Comparison of ENCODE assay signal across 11 cellular contexts in the genomic region with DNA sequence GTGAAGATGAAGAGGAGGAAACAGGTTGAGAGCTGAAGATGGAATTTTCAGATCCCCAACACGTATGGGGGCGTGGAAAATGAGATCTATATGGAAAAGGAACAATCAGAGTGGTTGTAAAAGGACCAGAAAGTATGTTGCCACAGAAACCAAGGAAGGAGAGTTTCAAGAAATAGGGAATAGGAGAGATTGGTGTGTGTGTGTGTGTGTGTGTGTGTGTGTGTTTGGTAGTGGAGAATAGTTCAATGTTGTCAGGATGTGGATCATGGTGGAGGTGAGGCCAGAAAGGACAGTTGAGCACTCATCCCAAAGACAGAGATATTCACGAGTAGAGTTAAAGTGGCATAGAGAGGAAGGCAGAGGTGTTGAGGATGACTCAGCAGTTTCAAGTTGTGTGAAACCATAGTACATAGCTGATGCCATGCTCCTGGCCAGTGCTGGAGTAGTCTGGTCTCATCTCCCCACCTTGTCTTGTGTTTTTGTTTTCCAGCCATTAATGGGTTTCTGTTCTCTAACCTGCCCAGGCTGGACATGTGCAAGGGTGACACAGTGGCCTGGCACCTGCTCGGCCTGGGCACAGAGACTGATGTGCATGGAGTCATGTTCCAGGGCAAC. TPM values are rescaled to one million over a fixed set of nuclear protein-coding genes. Genes with fewer than 3 reads are reported as not detected.
DNase-seq lines count a peak whose midpoint lies in the region; ATAC-seq and TF ChIP-seq lines count a peak whose summit lies in the region.
"Had no signal": no experiment of that assay in that cellular context is flagged by ENCODE, and none has a peak within 500 bp of the region (broad histone marks: within the 10 kb centered on the region; RNA-seq: fewer than 3 reads in every experiment).

No MANE protein-coding gene starts in this region.

- ATAC-seq in GM18508 (IDR thresholded peaks at IDR 0.05; ENCODE audit: insufficient read depth, unreplicated experiment) (peak; percentile 72), GM19467 (IDR thresholded peaks at IDR 0.05; ENCODE audit: unreplicated experiment) (peak; percentile 65), HG03108 (IDR thresholded peaks at IDR 0.05; ENCODE audit: unreplicated experiment) (peak; percentile 72), upper lobe of right lung (no peak), gastrocnemius medialis (no peak)
- ATAC-seq: left ventricle myocardium superior had no signal

- intact Hi-C loops in upper lobe of right lung (cut with DNase I) (no loop called here), gastrocnemius medialis (cut with DNase I; ENCODE audit: low total_unique reads) (loop anchor here (5.0 kb wide), 1 partner anchor 527 kb away; no protein-coding TSS in a partner anchor)

- no peak overlapping the region for H2BK12ac ChIP-seq in neuronal stem cell (ENCODE audit: low read length)

- no peaks in the 10 kb centered on the region for H3K79me1 ChIP-seq in neuronal stem cell (ENCODE audit: low read depth, low read length)

- no CpG with 5 or more reads among the region's 4 CpGs for WGBS in neuronal stem cell (ENCODE audit: extremely low coverage in 2 of 2, insufficient read length in 2 of 2, insufficient replicate concordance in 1 of 2), 2 donors

- H2AK5ac ChIP-seq in neuronal stem cell (ENCODE audit: low read depth, low read length): no peak overlapping the region

- in situ Hi-C loops in gastrocnemius medialis (cut with MboI; ENCODE audit: low sequenced_read_pairs in 4 of 4): no loop called here

- H2AFZ ChIP-seq in neuronal stem cell (ENCODE audit: low read length): no peak overlapping the region
- H2AFZ ChIP-seq: parathyroid adenoma had no signal

- H3K27me3 ChIP-seq in neuronal stem cell (ENCODE audit: control insufficient read depth in 3 of 3, insufficient read depth in 3 of 3, low read depth in 1 of 3, low read length in 3 of 3) (no peaks in the 10 kb centered on the region), upper lobe of right lung (no peaks in the 10 kb centered on the region), gastrocnemius medialis (no peaks in the 10 kb centered on the region)

- no peak overlapping the region for H3K4ac ChIP-seq in neuronal stem cell (ENCODE audit: low read length)

- H2BK5ac ChIP-seq in neuronal stem cell (ENCODE audit: low read length): no peak overlapping the region

- H2BK15ac ChIP-seq in neuronal stem cell (ENCODE audit: low read length): no peak overlapping the region

- DNase-seq in epithelial cell of esophagus (ENCODE audit: low read depth): peak; percentile 1
- no peak for DNase-seq in NCI-H1105 treated with DMSO at 0.1 percent for 48 hours (lab: John Stamatoyannopoulos, UW)
- no peak for DNase-seq in neuronal stem cell (ENCODE audit: low spot score)
- DNase-seq in upper lobe of right lung: no peak
- DNase-seq in gastrocnemius medialis: no peak
- DNase-seq: HFFc6, left ventricle myocardium superior had no signal

- H3K27ac ChIP-seq in neuronal stem cell (replicated peaks; ENCODE audit: low read length) (no peak overlapping the region), upper lobe of right lung (no peak overlapping the region), gastrocnemius medialis (no peak overlapping the region)
- H3K27ac ChIP-seq: parathyroid adenoma had no signal

- no peak overlapping the region for H3K14ac ChIP-seq in neuronal stem cell (ENCODE audit: low read length)

- no peak overlapping the region for H4K91ac ChIP-seq in neuronal stem cell (ENCODE audit: low read depth, low read length, poor library complexity)

- no peak overlapping the region for H3K9ac ChIP-seq in neuronal stem cell (ENCODE audit: low read depth, low read length, poor library complexity)
- H3K9ac ChIP-seq: parathyroid adenoma had no signal

- H3K4me2 ChIP-seq in neuronal stem cell (ENCODE audit: insufficient read depth, low read length, poor library complexity, severe bottlenecking): no peak overlapping the region

- H3K23ac ChIP-seq in neuronal stem cell (ENCODE audit: low read depth, low read length, poor library complexity): no peak overlapping the region

- H3K18ac ChIP-seq in neuronal stem cell (ENCODE audit: low read length): no peak overlapping the region

- H2BK120ac ChIP-seq in neuronal stem cell (ENCODE audit: low read depth, low read length): no peak overlapping the region

- no peaks in the 10 kb centered on the region for H3K9me3 ChIP-seq in neuronal stem cell (replicated peaks in 1 of 2; ENCODE audit: control insufficient read depth in 2 of 2, insufficient read depth in 1 of 2, low read depth in 1 of 2, low read length in 2 of 2)
- H3K9me3 ChIP-seq in upper lobe of right lung: no peaks in the 10 kb centered on the region
- no peaks in the 10 kb centered on the region for H3K9me3 ChIP-seq in gastrocnemius medialis

- TF ChIP-seq POLR2A in gastrocnemius medialis (IDR thresholded peaks at IDR 0.05): no peak

- H3K36me3 ChIP-seq in neuronal stem cell (replicated peaks in 1 of 2; ENCODE audit: control insufficient read depth in 2 of 2, insufficient read depth in 2 of 2, low read length in 2 of 2): peaks cover 0 to 21% of the 10 kb centered on the region in 2 donors
- no peaks in the 10 kb centered on the region for H3K36me3 ChIP-seq in upper lobe of right lung
- H3K36me3 ChIP-seq in gastrocnemius medialis: no peaks in the 10 kb centered on the region

- no peak overlapping the region for H4K8ac ChIP-seq in neuronal stem cell (ENCODE audit: low read depth, low read length)

- H3K4me1 ChIP-seq in neuronal stem cell (ENCODE audit: control insufficient read depth in 2 of 2, insufficient read depth in 1 of 2, low read depth in 1 of 2, low read length in 2 of 2) (no peaks in the 10 kb centered on the region), upper lobe of right lung (no peaks in the 10 kb centered on the region), gastrocnemius medialis (no peaks in the 10 kb centered on the region)
- H3K4me1 ChIP-seq: parathyroid adenoma had no signal

- TF ChIP-seq CTCF in epithelial cell of esophagus (IDR thresholded peaks at IDR 0.05; ENCODE audit: insufficient read depth, low read depth, low read length, missing control alignments) (no peak), upper lobe of right lung (IDR thresholded peaks at IDR 0.05) (no peak), gastrocnemius medialis (IDR thresholded peaks at IDR 0.05 in 4 of 5, conservative IDR thresholded peaks at IDR 0.05 in 1 of 5) (no peak)

- no peak overlapping the region for H3K4me3 ChIP-seq in epithelial cell of esophagus (ENCODE audit: low read length)
- H3K4me3 ChIP-seq in neuronal stem cell (ENCODE audit: low read length in 2 of 2): no peak overlapping the region
- H3K4me3 ChIP-seq in upper lobe of right lung: no peak overlapping the region
- H3K4me3 ChIP-seq in gastrocnemius medialis: no peak overlapping the region

RNA-seq across cellular contexts. Expression of a gene that starts 36.1 kb away (rescaled TPM):
- polyA plus RNA-seq in neuronal stem cell (2013, experiment 1 of 2): 45.7 TPM
- polyA plus RNA-seq in neuronal stem cell (2013, experiment 2 of 2): 45.2 TPM
- total RNA-seq in upper lobe of right lung (16.9 TPM), gastrocnemius medialis (1 to 10 TPM in 1 of 4 donors, under 1 TPM in 2, not detected in 1; 0.29 to 1.2 (median 0.80) TPM)
- total RNA-seq: HFFc6 had no signal

Comparison
In these comparisons a context has a peak if more than half of its experiments do, and no peak if none do; other contexts are left out.
1. ATAC-seq: peak in GM18508 (single experiment), GM19467 (single experiment) and HG03108 (single experiment); none in upper lobe of right lung (single experiment) and gastrocnemius medialis (0 of 2).